1 cellular context compared by ENCODE assay signal in genomic region chr10:38094923-38095574, GRCh38.
TF ChIP-seq lines count a peak whose summit lies in the region.

No MANE protein-coding gene starts in this region.

TF ChIP-seq in K562, 482 proteins besides CTCF, POLR2A, EP300 and RAD21 (continued from another document):
- TF ChIP-seq CHAMP1 (IDR thresholded peaks at IDR 0.05) (no peak), SIN3A (IDR thresholded peaks at IDR 0.05; ENCODE audit: borderline replicate concordance in 2 of 2, control insufficient read depth in 1 of 2, low read depth in 2 of 2, low read length in 2 of 2) (0 out of 4 replicates have a peak, but pooled peaks of 1 of the 2 experiments have one; percentile 4), TRIM25 (IDR thresholded peaks at IDR 0.05; ENCODE audit: borderline replicate concordance) (no peak), CBX2 (IDR thresholded peaks at IDR 0.05; ENCODE audit: insufficient read depth, low read length, poor library complexity, severe bottlenecking) (no peak), IFI16 (CRISPR knock-in tag; IDR thresholded peaks at IDR 0.05) (no peak), XRCC4 (IDR thresholded peaks at IDR 0.05; ENCODE audit: extremely low read depth, insufficient read depth, insufficient read length) (no peak), VEZF1 (CRISPR knock-in tag; IDR thresholded peaks at IDR 0.05) (no peak)
